In genomic region chr3:15782429-15782828, GRCh38 we compare ENCODE assay signal across 22 cellular contexts. TPM values are rescaled to one million over a fixed set of nuclear protein-coding genes. Genes with fewer than 3 reads are reported as not detected.
DNase-seq lines count a peak whose midpoint lies in the region; ATAC-seq and TF ChIP-seq lines count a peak whose summit lies in the region.
"Had no signal": no experiment of that assay in that cellular context is flagged by ENCODE, and none has a peak within 500 bp of the region (broad histone marks: within the 10 kb centered on the region; RNA-seq: fewer than 3 reads in every experiment).

No MANE protein-coding gene starts in this region.

- H2AFZ ChIP-seq in ACC112 (ENCODE audit: low read length, unreplicated experiment) = no peak overlapping the region
- H2AFZ ChIP-seq: parathyroid adenoma had no signal

- H3K27ac ChIP-seq in ACC112 (ENCODE audit: low read depth, low read length) (peak overlapping the region; percentile 91), SJSA1 (peak overlapping the region; percentile 47), epithelial cell of prostate (peak overlapping the region; percentile 58), psoas muscle (peak overlapping the region; percentile 3)
- H3K27ac ChIP-seq: parathyroid adenoma, VCaP had no signal

- H3K79me2 ChIP-seq in ACC112 (ENCODE audit: control insufficient read depth, insufficient read depth, low read length, unreplicated experiment) = peaks cover 97% of the 10 kb centered on the region

- WGBS in psoas muscle, 3 donors = 64 to 83% (median 65%) methylated on average over 2 of the region's 2 CpGs

- peak overlapping the region; percentile 59 for H3K4me3 ChIP-seq in ACC112 (ENCODE audit: low read depth, low read length)
- H3K4me3 ChIP-seq in SJSA1 = no peak overlapping the region
- H3K4me3 ChIP-seq in psoas muscle = peak overlapping the region; percentile 37
- H3K4me3 ChIP-seq: lung had no signal

- TF ChIP-seq CTCF in psoas muscle (IDR thresholded peaks at IDR 0.05) = no peak

- intact Hi-C loops in psoas muscle (cut with DNase I) = no loop called here

- DNase-seq in SJSA1 (ENCODE audit: low read depth in 1 of 2, low spot score in 2 of 2) (no peak), epithelial cell of prostate (ENCODE audit: low read depth, low spot score) (no peak), psoas muscle (no peak), NAMALWA (ENCODE audit: low spot score) (no peak), SKM-1 treated with dmso at 0.1 percent for 144 hours (lab: John Stamatoyannopoulos, UW; ENCODE audit: unreplicated experiment) (no peak), EL (no peak)
- DNase-seq: activated CD4-positive, alpha-beta memory T cell treated with anti-CD3 and anti-CD28 coated beads for 36 hours; activated T-cell treated with anti-CD3 and anti-CD28 coated beads, Interleukin-2, amount 50 U/mL, for 1 hour; CD4-positive, CD25-positive, alpha-beta regulatory T cell; cortex of kidney; DMS153; glutamatergic neuron; Kasumi-1; naive thymus-derived CD4-positive, alpha-beta T cell; NCI-H1105; NCI-H526 treated with DMSO at 0.1 percent for 48 hours; stimulated activated naive CD4-positive, alpha-beta T cell had no signal

- H3K27me3 ChIP-seq in ACC112 (ENCODE audit: insufficient read depth, low read length) = no peaks in the 10 kb centered on the region
- no peaks in the 10 kb centered on the region for H3K27me3 ChIP-seq in SJSA1 (replicated peaks)
- H3K27me3 ChIP-seq in psoas muscle (ENCODE audit: insufficient read depth in 3 of 3, low read length in 2 of 3) = no peaks in the 10 kb centered on the region

- ATAC-seq in psoas muscle = peak; percentile 25 to 59 (median 46)
- ATAC-seq in HG02840 (IDR thresholded peaks at IDR 0.05; ENCODE audit: low FRiP score, unreplicated experiment) = no peak
- ATAC-seq: naive thymus-derived CD4-positive, alpha-beta T cell had no signal

- H3K9me3 ChIP-seq in SJSA1 (replicated peaks) (no peaks in the 10 kb centered on the region), psoas muscle (no peaks in the 10 kb centered on the region)

- peaks cover 53% of the 10 kb centered on the region for H3K4me1 ChIP-seq in ACC112 (ENCODE audit: control insufficient read depth, insufficient read depth, low read length, unreplicated experiment)
- peaks cover 43% of the 10 kb centered on the region for H3K4me1 ChIP-seq in SJSA1 (replicated peaks)
- peaks cover 41% of the 10 kb centered on the region for H3K4me1 ChIP-seq in psoas muscle

- peaks cover 27% of the 10 kb centered on the region for H3K36me3 ChIP-seq in ACC112 (ENCODE audit: insufficient read depth, low read length)
- peaks cover 76% of the 10 kb centered on the region for H3K36me3 ChIP-seq in SJSA1
- no peaks in the 10 kb centered on the region for H3K36me3 ChIP-seq in psoas muscle (ENCODE audit: insufficient read depth in 1 of 2, low read depth in 1 of 2)

RNA-seq across cellular contexts. Expression of gene ANKRD28, which starts 15.3 kb away (rescaled TPM):
- total RNA-seq in SJSA1 (2014; rRNA removed; shearing (Covaris generic)) = 71.6 and 83.0 TPM in 2 replicates
- total RNA-seq in psoas muscle = 10 to 100 TPM; 40.8 to 90.8 (median 76.8) TPM
- polyA plus RNA-seq in psoas muscle = 10 to 100 TPM; 32.4 to 72.4 (median 34.4) TPM

Comparison
In these comparisons a context has a peak if more than half of its experiments do, and no peak if none do; other contexts are left out.
1. H3K27ac ChIP-seq: peak in every context shown above with its lines; median percentile 91 in ACC112; 58 in epithelial cell of prostate; 47 in SJSA1; 3 in psoas muscle.